Comparison of ENCODE assay signal across 38 cellular contexts in genomic region chr12:110201995-110202394, GRCh38.
"Had no signal": no experiment of that assay in that cellular context is flagged by ENCODE, and none has a peak within 500 bp of the region (broad histone marks: within the 10 kb centered on the region; RNA-seq: fewer than 3 reads in every experiment).

No MANE protein-coding gene starts in this region.

- H3K4me1 Mint-ChIP-seq: activated B cell treated with CpG ODN at 0.5 μM for 24 hours had no signal

- H3K4me3 ChIP-seq: ascending aorta, cardiac muscle cell had no signal

- H3K36me3 Mint-ChIP-seq: activated CD4-positive, alpha-beta memory T cell treated with anti-CD3 and anti-CD28 coated beads for 36 hours; activated naive CD4-positive, alpha-beta T cell treated with anti-CD3 and anti-CD28 coated beads, Interleukin-2, amount 10 ng/mL, durations not matched to agents 7 days and 5 days; activated naive CD8-positive, alpha-beta T cell treated with anti-CD3 and anti-CD28 coated beads, Interleukin-2, amount 10 ng/mL, durations not matched to agents 7 days and 5 days had no signal

- H3K9me3 ChIP-seq: ascending aorta had no signal

- FAIRE-seq: bronchial epithelial cell, TTC549 had no signal

- H3K27ac Mint-ChIP-seq: activated B cell treated with CpG ODN at 0.5 μM for 24 hours; activated CD4-positive, alpha-beta memory T cell treated with anti-CD3 and anti-CD28 coated beads for 36 hours; activated CD4-positive, alpha-beta T cell treated with anti-CD3 and anti-CD28 coated beads, Interleukin-2, amount 10 ng/mL, durations not matched to agents 7 days and 5 days; activated CD8-positive, alpha-beta T cell treated with anti-CD3 and anti-CD28 coated beads for 36 hours; activated naive CD4-positive, alpha-beta T cell treated with anti-CD3 and anti-CD28 coated beads, Interleukin-2, amount 10 ng/mL, durations not matched to agents 7 days and 5 days; activated naive CD4-positive, alpha-beta T cell treated with anti-CD3 and anti-CD28 coated beads, Interleukin-2, amount 50 U/mL, for 24 hours; activated naive CD8-positive, alpha-beta T cell; activated naive CD8-positive, alpha-beta T cell treated with anti-CD3 and anti-CD28 coated beads, Interleukin-2, amount 10 ng/mL, durations not matched to agents 7 days and 5 days; activated naive CD8-positive, alpha-beta T cell treated with anti-CD3 and anti-CD28 coated beads, Interleukin-2, amount 50 U/mL, for 24 hours; activated T-cell treated with anti-CD3 and anti-CD28 coated beads, Interleukin-2, amount 50 U/mL, for 72 hours; activated T-helper 1 cell treated with anti-CD3 and anti-CD28 coated beads, Interleukin-12 subunit alpha, Interleukin-12 subunit beta, Interleukin-2, Interleukin-4 antibody, amounts not matched to agents 30 ng/mL and 10 ng/mL and 1 ng/mL, durations not matched to agents 14 hours and 24 hours and 36 hours; activated T-helper 2 cell treated with anti-CD3 and anti-CD28 coated beads, Interferon-gamma antibody, Interleukin-2, Interleukin-4, amounts not matched to agents 10 μg/mL and 5 μg/mL and 100 μg/mL, durations not matched to agents 14 hours and 24 hours and 36 hours; brain; T-helper 1 cell treated with Interleukin-12 subunit alpha and Interleukin-12 subunit beta and Interleukin-4 antibody, amounts not matched to agents 30 μg/mL and 1 μg/mL, for 36 hours; T-helper 2 cell treated with Interferon-gamma antibody and Interleukin-4, amounts not matched to agents 5 μg/mL and 100 μg/mL, for 36 hours had no signal

- H3K4me3 Mint-ChIP-seq: activated B cell treated with CpG ODN at 0.5 μM for 24 hours; activated CD4-positive, alpha-beta memory T cell treated with anti-CD3 and anti-CD28 coated beads for 36 hours; activated CD4-positive, alpha-beta T cell treated with anti-CD3 and anti-CD28 coated beads, Interleukin-2, amount 10 ng/mL, durations not matched to agents 7 days and 5 days; activated CD8-positive, alpha-beta T cell treated with anti-CD3 and anti-CD28 coated beads for 36 hours; activated naive CD4-positive, alpha-beta T cell treated with anti-CD3 and anti-CD28 coated beads, Interleukin-2, amount 10 ng/mL, durations not matched to agents 7 days and 5 days; activated naive CD4-positive, alpha-beta T cell treated with anti-CD3 and anti-CD28 coated beads, Interleukin-2, amount 50 U/mL, for 24 hours; activated naive CD8-positive, alpha-beta T cell; activated naive CD8-positive, alpha-beta T cell treated with anti-CD3 and anti-CD28 coated beads, Interleukin-2, amount 10 ng/mL, durations not matched to agents 7 days and 5 days; activated naive CD8-positive, alpha-beta T cell treated with anti-CD3 and anti-CD28 coated beads, Interleukin-2, amount 50 U/mL, for 24 hours; activated T-cell treated with anti-CD3 and anti-CD28 coated beads, Interleukin-2, amount 50 U/mL, for 4 hours; activated T-cell treated with anti-CD3 and anti-CD28 coated beads, Interleukin-2, amount 50 U/mL, for 72 hours; activated T-helper 1 cell treated with anti-CD3 and anti-CD28 coated beads, Interleukin-12 subunit alpha, Interleukin-12 subunit beta, Interleukin-2, Interleukin-4 antibody, amounts not matched to agents 30 ng/mL and 10 ng/mL and 1 ng/mL, durations not matched to agents 14 hours and 24 hours and 36 hours; brain; central memory CD8-positive, alpha-beta T cell; T-helper 1 cell treated with Interleukin-12 subunit alpha and Interleukin-12 subunit beta and Interleukin-4 antibody, amounts not matched to agents 30 μg/mL and 1 μg/mL, for 36 hours; T-helper 2 cell treated with Interferon-gamma antibody and Interleukin-4, amounts not matched to agents 5 μg/mL and 100 μg/mL, for 36 hours had no signal

- H3K9me3 Mint-ChIP-seq: activated B cell treated with CpG ODN at 0.5 μM for 24 hours; activated CD4-positive, alpha-beta memory T cell treated with anti-CD3 and anti-CD28 coated beads for 36 hours; activated CD4-positive, alpha-beta T cell treated with anti-CD3 and anti-CD28 coated beads, Interleukin-2, amount 10 ng/mL, durations not matched to agents 7 days and 5 days; activated CD8-positive, alpha-beta T cell treated with anti-CD3 and anti-CD28 coated beads for 36 hours; activated naive CD4-positive, alpha-beta T cell treated with anti-CD3 and anti-CD28 coated beads, Interleukin-2, amount 10 ng/mL, durations not matched to agents 7 days and 5 days; activated naive CD4-positive, alpha-beta T cell treated with anti-CD3 and anti-CD28 coated beads, Interleukin-2, amount 50 U/mL, for 24 hours; activated naive CD8-positive, alpha-beta T cell treated with anti-CD3 and anti-CD28 coated beads, Interleukin-2, amount 10 ng/mL, durations not matched to agents 7 days and 5 days; activated naive CD8-positive, alpha-beta T cell treated with anti-CD3 and anti-CD28 coated beads, Interleukin-2, amount 50 U/mL, for 24 hours; activated T-cell treated with anti-CD3 and anti-CD28 coated beads, Interleukin-2, amount 50 U/mL, for 4 hours; activated T-cell treated with anti-CD3 and anti-CD28 coated beads, Interleukin-2, amount 50 U/mL, for 72 hours; activated T-helper 1 cell treated with anti-CD3 and anti-CD28 coated beads, Interleukin-12 subunit alpha, Interleukin-12 subunit beta, Interleukin-2, Interleukin-4 antibody, amounts not matched to agents 30 ng/mL and 10 ng/mL and 1 ng/mL, durations not matched to agents 14 hours and 24 hours and 36 hours; activated T-helper 2 cell treated with anti-CD3 and anti-CD28 coated beads, Interferon-gamma antibody, Interleukin-2, Interleukin-4, amounts not matched to agents 10 μg/mL and 5 μg/mL and 100 μg/mL, durations not matched to agents 14 hours and 24 hours and 36 hours; brain; central memory CD8-positive, alpha-beta T cell; T-helper 1 cell treated with Interleukin-12 subunit alpha and Interleukin-12 subunit beta and Interleukin-4 antibody, amounts not matched to agents 30 μg/mL and 1 μg/mL, for 36 hours; T-helper 2 cell treated with Interferon-gamma antibody and Interleukin-4, amounts not matched to agents 5 μg/mL and 100 μg/mL, for 36 hours had no signal

- H3K27me3 Mint-ChIP-seq: activated B cell treated with CpG ODN at 0.5 μM for 24 hours; activated CD4-positive, alpha-beta memory T cell treated with anti-CD3 and anti-CD28 coated beads for 36 hours; activated CD4-positive, alpha-beta T cell treated with anti-CD3 and anti-CD28 coated beads, Interleukin-2, amount 10 ng/mL, durations not matched to agents 7 days and 5 days; activated CD8-positive, alpha-beta T cell treated with anti-CD3 and anti-CD28 coated beads for 36 hours; activated naive CD4-positive, alpha-beta T cell treated with anti-CD3 and anti-CD28 coated beads, Interleukin-2, amount 10 ng/mL, durations not matched to agents 7 days and 5 days; activated naive CD4-positive, alpha-beta T cell treated with anti-CD3 and anti-CD28 coated beads, Interleukin-2, amount 50 U/mL, for 24 hours; activated naive CD8-positive, alpha-beta T cell; activated naive CD8-positive, alpha-beta T cell treated with anti-CD3 and anti-CD28 coated beads, Interleukin-2, amount 10 ng/mL, durations not matched to agents 7 days and 5 days; activated naive CD8-positive, alpha-beta T cell treated with anti-CD3 and anti-CD28 coated beads, Interleukin-2, amount 50 U/mL, for 24 hours; brain; central memory CD8-positive, alpha-beta T cell had no signal

- ATAC-seq: activated CD8-positive, alpha-beta T cell treated with anti-CD3 and anti-CD28 coated beads for 36 hours; activated naive CD8-positive, alpha-beta T cell treated with anti-CD3 and anti-CD28 coated beads, Interleukin-2, amount 50 U/mL, for 24 hours; activated T-cell treated with anti-CD3 and anti-CD28 coated beads, Interleukin-2, amount 50 U/mL, for 4 hours had no signal

- H3K4me1 ChIP-seq: ascending aorta had no signal

- H3K27ac ChIP-seq: ascending aorta, cardiac muscle cell, VCaP had no signal

- DNase-seq: activated B cell treated with CpG ODN at 0.5 μM for 24 hours; activated CD4-positive, alpha-beta memory T cell treated with anti-CD3 and anti-CD28 coated beads for 36 hours; activated CD4-positive, alpha-beta T cell treated with anti-CD3 and anti-CD28 coated beads for 4 hours; activated CD4-positive, alpha-beta T cell treated with anti-CD3 and anti-CD28 coated beads, Interleukin-2, amount 10 ng/mL, durations not matched to agents 7 days and 5 days; activated CD4-positive, alpha-beta T cell treated with anti-CD3 and anti-CD28 coated beads, Interleukin-2, amount 50 U/mL, for 4 hours; activated CD4-positive, CD25-positive, alpha-beta regulatory T cell treated with anti-CD3 and anti-CD28 coated beads, Interleukin-2, amount 50 U/mL, for 72 hours; activated CD8-positive, alpha-beta memory T cell treated with anti-CD3 and anti-CD28 coated beads, Interleukin-2, amount 50 U/mL, for 4 hours; activated CD8-positive, alpha-beta T cell treated with anti-CD3 and anti-CD28 coated beads for 36 hours; activated effector memory CD4-positive, alpha-beta T cell treated with Interleukin-2 at 50 U/mL for 16 hours; activated gamma-delta T cell; activated naive CD4-positive, alpha-beta T cell treated with anti-CD3 and anti-CD28 coated beads, Interleukin-2, amount 10 ng/mL, durations not matched to agents 7 days and 5 days; activated naive CD4-positive, alpha-beta T cell treated with Interleukin-2 at 50 U/mL for 16 hours; activated naive CD8-positive, alpha-beta T cell treated with anti-CD3 and anti-CD28 coated beads, Interleukin-2, amount 10 ng/mL, durations not matched to agents 7 days and 5 days; activated naive CD8-positive, alpha-beta T cell treated with anti-CD3 and anti-CD28 coated beads, Interleukin-2, amount 50 U/mL, for 24 hours; activated T-cell treated with anti-CD3 and anti-CD28 coated beads for 4 hours; activated T-cell treated with anti-CD3 and anti-CD28 coated beads, Interleukin-2, amount 50 U/mL, for 1 hour; activated T-cell treated with anti-CD3 and anti-CD28 coated beads, Interleukin-2, amount 50 U/mL, for 4 hours; activated T-cell treated with anti-CD3 and anti-CD28 coated beads, Interleukin-2, amount 50 U/mL, for 72 hours; amygdala; anterior cingulate cortex; caudate nucleus; cerebellar nuclear complex; T-helper 1 cell; T-helper 2 cell; T-helper 9 cell had no signal
